8 cellular contexts compared by ENCODE assay signal in the genomic region with DNA sequence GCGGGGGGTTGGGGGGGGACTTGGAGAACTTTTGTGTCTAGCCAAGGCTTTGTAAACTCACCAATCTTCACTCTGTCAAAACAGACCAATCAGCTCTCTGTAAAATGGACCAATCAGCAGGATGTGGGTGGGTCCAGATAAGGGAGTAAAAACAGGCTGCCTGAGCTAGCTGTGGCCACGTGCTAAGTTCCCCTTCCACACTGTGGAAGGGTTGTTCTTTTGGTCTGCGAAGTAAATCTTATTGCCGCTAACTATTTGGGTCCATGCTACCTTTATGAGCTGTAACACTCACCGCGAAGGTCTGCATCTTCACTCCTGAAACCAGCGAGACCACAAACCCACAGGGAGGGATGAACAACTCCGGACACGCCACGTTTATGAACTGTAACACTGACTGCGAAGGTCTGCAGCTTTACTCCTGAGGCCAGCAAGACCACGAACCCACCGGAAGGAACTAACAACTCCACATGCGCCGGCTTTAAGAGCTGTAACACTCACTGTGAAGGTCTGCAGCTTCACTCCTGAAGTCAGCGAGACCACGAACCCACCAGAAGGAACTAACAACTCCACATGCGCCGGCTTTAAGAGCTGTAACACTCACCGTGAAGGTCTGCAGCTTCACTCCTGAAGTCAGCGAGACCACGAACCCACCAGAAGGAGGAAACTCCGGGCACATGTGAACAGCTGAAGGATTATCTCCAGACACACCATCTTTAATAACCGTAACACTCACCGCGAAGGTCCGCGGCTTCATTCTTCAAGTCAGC.
A peak's percentile ranks its signal among the peaks of the same experiment; 100 is the strongest.
DNase-seq lines count a peak whose midpoint lies in the region; ATAC-seq and TF ChIP-seq lines count a peak whose summit lies in the region.
"Not testable (repeated sequence)": the region's sequence is repeated elsewhere in the genome, so short reads cannot be mapped to it uniquely, and the experiment has no call there.

No MANE protein-coding gene starts in this region.

- not testable (repeated sequence) for TF ChIP-seq CTCF in esophagus muscularis mucosa (IDR thresholded peaks at IDR 0.05)

- WGBS in esophagus muscularis mucosa, result 73% methylated on average over 28 of the region's 28 CpGs

- H3K4me3 ChIP-seq in esophagus muscularis mucosa, result not testable (repeated sequence)

- H3K36me3 ChIP-seq in esophagus muscularis mucosa, result not testable (repeated sequence)

- not testable (repeated sequence) for H3K4me1 ChIP-seq in esophagus muscularis mucosa

- ATAC-seq in GM19351 (IDR thresholded peaks at IDR 0.05; ENCODE audit: unreplicated experiment), result peak; percentile 80
- peak; percentile 94 for ATAC-seq in HG02610 (IDR thresholded peaks at IDR 0.05; ENCODE audit: unreplicated experiment)
- ATAC-seq in HG03280 (IDR thresholded peaks at IDR 0.05; ENCODE audit: unreplicated experiment), result peak; percentile 77

- TF ChIP-seq EP300 in esophagus muscularis mucosa (IDR thresholded peaks at IDR 0.05), result not testable (repeated sequence)

- intact Hi-C loops in esophagus muscularis mucosa (cut with DNase I), result not testable (repeated sequence)

- TF ChIP-seq POLR2A in esophagus muscularis mucosa (IDR thresholded peaks at IDR 0.05; ENCODE audit: low read depth), result not testable (repeated sequence)

- H3K27ac ChIP-seq in esophagus muscularis mucosa (replicated peaks in 1 of 4), result not testable (repeated sequence)

- H3K9me3 ChIP-seq in esophagus muscularis mucosa, result not testable (repeated sequence)

- H3K27me3 ChIP-seq in esophagus muscularis mucosa, result not testable (repeated sequence)

- peak; percentile 89 for DNase-seq in GDM1 (lab: John Stamatoyannopoulos, UW)
- peak; percentile 13 for DNase-seq in RPMI8226
- DNase-seq in activated CD8-positive, alpha-beta memory T cell treated with anti-CD3 and anti-CD28 coated beads, Interleukin-2, amount 50 U/mL, for 48 hours, result peak; percentile 66
- peak; percentile 88 for DNase-seq in esophagus muscularis mucosa (ENCODE audit: extremely low spot score)
- peak; percentile 58 for DNase-seq in stimulated activated CD8-positive, alpha-beta memory T cell treated with anti-CD3 and anti-CD28 coated beads, Interleukin-4, amount 100 ng/mL, for 48 hours

Comparison
In these comparisons a context has a peak if more than half of its experiments do, and no peak if none do; other contexts are left out.
1. DNase-seq: peak in every context shown above with its lines; median percentile 89 in GDM1; 88 in esophagus muscularis mucosa; 66 in activated CD8-positive, alpha-beta memory T cell treated with anti-CD3 and anti-CD28 coated beads, Interleukin-2, amount 50 U/mL, for 48 hours; 58 in stimulated activated CD8-positive, alpha-beta memory T cell treated with anti-CD3 and anti-CD28 coated beads, Interleukin-4, amount 100 ng/mL, for 48 hours; 13 in RPMI8226.